17 cellular contexts compared by ENCODE assay signal in the genomic region with DNA sequence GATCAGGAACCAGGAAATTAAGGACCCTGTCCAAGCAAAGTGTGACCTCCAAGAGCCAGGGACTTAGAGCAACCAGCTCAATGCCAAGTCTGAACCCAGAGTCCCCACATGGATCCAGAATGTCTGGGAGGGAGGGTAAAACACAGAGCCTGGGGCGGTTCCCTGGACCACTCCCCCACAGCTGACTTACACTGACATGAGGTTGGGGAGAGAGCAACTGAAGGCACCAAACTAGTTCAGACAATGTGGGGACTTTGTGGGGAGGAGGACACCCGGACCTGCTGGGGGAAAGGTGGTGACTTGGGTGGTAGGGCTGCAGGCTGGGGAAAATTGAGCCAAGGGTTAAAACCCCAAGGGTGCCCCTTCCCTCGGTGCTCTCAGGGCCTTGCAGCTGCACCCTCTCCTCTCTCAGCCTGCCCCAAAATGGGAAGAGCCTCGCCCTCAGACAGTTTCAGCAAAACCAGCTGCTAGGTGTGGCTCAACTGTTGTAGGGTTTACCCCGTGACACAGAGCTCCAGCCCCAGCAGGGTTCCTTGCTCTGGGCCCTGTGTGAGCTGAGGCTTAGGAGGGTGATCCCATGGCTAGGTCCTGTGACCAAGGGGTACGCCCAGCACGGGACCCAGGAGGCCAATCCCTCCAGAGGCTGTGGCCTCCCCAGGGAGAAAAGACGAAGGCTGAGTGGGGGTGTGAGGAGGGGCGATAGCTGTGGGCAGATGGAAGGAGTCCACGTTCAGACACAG. TPM values are rescaled to one million over a fixed set of nuclear protein-coding genes. Genes with fewer than 3 reads are reported as not detected.
DNase-seq lines count a peak whose midpoint lies in the region; ATAC-seq and TF ChIP-seq lines count a peak whose summit lies in the region.
"Had no signal": no experiment of that assay in that cellular context is flagged by ENCODE, and none has a peak within 500 bp of the region (broad histone marks: within the 10 kb centered on the region; RNA-seq: fewer than 3 reads in every experiment).

No MANE protein-coding gene starts in this region.

- no peaks in the 10 kb centered on the region for H3K36me3 ChIP-seq in heart left ventricle
- H3K36me3 ChIP-seq in sigmoid colon = no peaks in the 10 kb centered on the region
- H3K36me3 ChIP-seq in prostate gland = no peaks in the 10 kb centered on the region
- H3K36me3 ChIP-seq: stomach had no signal

- H3K27ac ChIP-seq in heart left ventricle (peak overlapping the region in 1 of 12 donors; percentile 75), sigmoid colon (no peak overlapping the region), prostate gland (no peak overlapping the region)
- H3K27ac ChIP-seq: stomach had no signal

- H3K4me1 ChIP-seq in heart left ventricle (peaks cover 0 to 56% (median 0%) of the 10 kb centered on the region in 12 donors), sigmoid colon (no peaks in the 10 kb centered on the region), prostate gland (replicated peaks) (no peaks in the 10 kb centered on the region)
- H3K4me1 ChIP-seq: stomach had no signal

- no peaks in the 10 kb centered on the region for H3K9me3 ChIP-seq in heart left ventricle
- no peaks in the 10 kb centered on the region for H3K9me3 ChIP-seq in sigmoid colon
- no peaks in the 10 kb centered on the region for H3K9me3 ChIP-seq in prostate gland
- H3K9me3 ChIP-seq: stomach had no signal

- H3K4me3 ChIP-seq in heart left ventricle (no peak overlapping the region), sigmoid colon (no peak overlapping the region), prostate gland (no peak overlapping the region)
- H3K4me3 ChIP-seq: stomach had no signal

- ATAC-seq in heart left ventricle (peak; percentile 43 to 74 (median 62)), HG02642 (IDR thresholded peaks at IDR 0.05; ENCODE audit: poor library complexity, unreplicated experiment) (no peak)

- DNase-seq in GM03348 (ENCODE audit: low spot score) (peak; percentile 3), NOMO-1 (lab: John Stamatoyannopoulos, UW; ENCODE audit: unreplicated experiment in 2 of 2) (peak; percentile 78 to 85), heart left ventricle (peak in 3 of 5 donors; percentile 45 to 77 (median 55)), sigmoid colon (peak; percentile 77), NCI-H1105 treated with DMSO at 0.1 percent for 48 hours (lab: John Stamatoyannopoulos, UW) (no peak), nucleus accumbens (lab: John Stamatoyannopoulos, UW) (no peak), prostate gland (ENCODE audit: low spot score) (no peak)
- DNase-seq: activated CD4-positive, alpha-beta T cell treated with anti-CD3 and anti-CD28 coated beads, Interleukin-2, amount 50 U/mL, for 48 hours; DMS53; hippocampal formation; NCI-H2081 treated with DMSO at 0.1 percent for 48 hours; NCI-H82; stomach had no signal

- intact Hi-C loops in heart left ventricle (cut with DNase I) = no loop called here
- intact Hi-C loops in sigmoid colon (cut with DNase I) = no loop called here
- intact Hi-C loops in prostate gland (cut with DNase I) = no loop called here

- TF ChIP-seq POLR2A in heart left ventricle (IDR thresholded peaks at IDR 0.05) = no peak
- no peak for TF ChIP-seq POLR2A in sigmoid colon (IDR thresholded peaks at IDR 0.05)
- no peak for TF ChIP-seq POLR2A in prostate gland (IDR thresholded peaks at IDR 0.05)

- TF ChIP-seq CTCF in heart left ventricle (IDR thresholded peaks at IDR 0.05) = no peak
- no peak for TF ChIP-seq CTCF in sigmoid colon (IDR thresholded peaks at IDR 0.05)
- no peak for TF ChIP-seq CTCF in prostate gland (IDR thresholded peaks at IDR 0.05)

- H3K27me3 ChIP-seq in heart left ventricle (peaks cover 0 to 46% (median 0%) of the 10 kb centered on the region in 9 donors), sigmoid colon (peaks cover 0 to 7% (median 0%) of the 10 kb centered on the region in 3 donors), prostate gland (replicated peaks; ENCODE audit: insufficient read depth) (peaks cover 6% of the 10 kb centered on the region)

- 53 to 66% (median 61%) methylated on average over 9 to 10 of the region's 10 CpGs for WGBS in heart left ventricle, 4 donors
- WGBS in sigmoid colon, 2 donors = 57 to 73% methylated on average over 10 of the region's 10 CpGs
- 73% methylated on average over 10 of the region's 10 CpGs for WGBS in prostate gland

- TF ChIP-seq EP300 in sigmoid colon (IDR thresholded peaks at IDR 0.05) = no peak

RNA-seq across cellular contexts. Expression of a gene that starts 28.6 kb away (rescaled TPM):
- total RNA-seq in heart left ventricle = 100 to 1,000 TPM in 1 of 9 donors, 10 to 100 TPM in 2, 1 to 10 TPM in 5, under 1 TPM in 1; 0.66 to 162 (median 6.7) TPM
- polyA plus RNA-seq in heart left ventricle = 1 to 10 TPM in 1 of 2 donors, under 1 TPM in 1; 0.19 to 6.0 TPM
- total RNA-seq in sigmoid colon = 10 to 100 TPM in 3 of 4 donors, 1 to 10 TPM in 1; 3.3 to 18.7 (median 16.2) TPM
- polyA plus RNA-seq in sigmoid colon = 1 to 10 TPM in 2 of 3 donors, not detected in 1; 4.4 to 5.4 TPM
- under 1 TPM in 1 of 2 donors, not detected in 1; 0.57 TPM for total RNA-seq in prostate gland
- total RNA-seq: activated T-helper 1 cell treated with anti-CD3 and anti-CD28 coated beads, Interleukin-12 subunit alpha, Interleukin-12 subunit beta, Interleukin-2, Interleukin-4 antibody, amounts not matched to agents 30 ng/mL and 10 ng/mL and 1 ng/mL, durations not matched to agents 14 hours and 24 hours and 36 hours; epithelial cell of proximal tubule had no signal
- polyA plus RNA-seq: neural cell had no signal

Comparison
In these comparisons a context has a peak if more than half of its experiments do, and no peak if none do; other contexts are left out.
1. DNase-seq: peak in GM03348 (single experiment), NOMO-1 (2 of 2), heart left ventricle (3 of 5) and sigmoid colon (single experiment); none in NCI-H1105 treated with DMSO at 0.1 percent for 48 hours (single experiment), nucleus accumbens (0 of 56) and prostate gland (single experiment).